In the genomic region with DNA sequence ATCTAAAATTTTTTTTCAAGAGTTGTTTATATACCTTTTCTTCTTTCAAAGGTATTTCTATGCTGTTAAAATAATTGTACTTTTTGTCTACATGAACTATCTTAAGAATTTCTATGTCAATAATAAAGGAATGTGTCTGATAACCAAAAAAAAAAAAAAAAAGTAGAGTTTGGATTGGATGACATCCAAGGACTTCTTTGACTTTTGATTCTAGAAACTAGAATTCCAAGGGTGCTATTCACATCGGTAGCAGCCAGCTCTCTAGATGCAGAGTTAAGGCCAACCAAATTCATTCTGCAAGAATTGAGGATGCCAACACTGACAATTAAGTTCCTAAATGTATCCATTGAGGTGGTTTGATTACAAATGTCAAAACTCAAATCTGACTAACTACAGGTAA, we compare ENCODE assay signal across 20 cellular contexts. TPM values are rescaled to one million over a fixed set of nuclear protein-coding genes. Genes with fewer than 3 reads are reported as not detected.
DNase-seq lines count a peak whose midpoint lies in the region; ATAC-seq lines count a peak whose summit lies in the region.
"Had no signal": no experiment of that assay in that cellular context is flagged by ENCODE, and none has a peak within 500 bp of the region (broad histone marks: within the 10 kb centered on the region; RNA-seq: fewer than 3 reads in every experiment).

No MANE protein-coding gene starts in this region.

- H3K9me3 ChIP-seq in mesenchymal stem cell (ENCODE audit: control insufficient read depth, low read length) = no peaks in the 10 kb centered on the region
- H3K9me3 ChIP-seq: prostate gland, thoracic aorta had no signal

- H2BK120ac ChIP-seq in mesenchymal stem cell (ENCODE audit: low read depth, low read length) = no peak overlapping the region

- H3K23ac ChIP-seq in mesenchymal stem cell (ENCODE audit: low read length in 2 of 2) = no peak overlapping the region

- H3K36me3 ChIP-seq in mesenchymal stem cell (ENCODE audit: control insufficient read depth in 1 of 2, insufficient read depth in 2 of 2, low read depth in 1 of 2, low read length in 2 of 2) = no peaks in the 10 kb centered on the region
- H3K36me3 ChIP-seq: prostate gland, thoracic aorta had no signal

- no peak overlapping the region for H3K18ac ChIP-seq in mesenchymal stem cell (ENCODE audit: low read depth in 1 of 2, low read length in 2 of 2)

- H3K27ac ChIP-seq in mesenchymal stem cell (ENCODE audit: low read length, poor library complexity, severe bottlenecking) = peak overlapping the region; percentile 44
- H3K27ac ChIP-seq: prostate gland, thoracic aorta had no signal

- H2BK15ac ChIP-seq in mesenchymal stem cell (ENCODE audit: low read depth, poor library complexity, severe bottlenecking) = no peak overlapping the region

- H2AK5ac ChIP-seq in mesenchymal stem cell (ENCODE audit: low read length, severe bottlenecking) = no peak overlapping the region

- H3K4me2 ChIP-seq in mesenchymal stem cell (ENCODE audit: low read length, poor library complexity, severe bottlenecking) = no peak overlapping the region

- H3K27me3 ChIP-seq in mesenchymal stem cell (ENCODE audit: control insufficient read depth in 1 of 2, insufficient read depth in 1 of 2, low read length in 2 of 2) = no peaks in the 10 kb centered on the region

- peak; percentile 47 for DNase-seq in AG08396 (ENCODE audit: low spot score)
- DNase-seq in M059J (ENCODE audit: low read depth) = peak; percentile 22
- DNase-seq in dedifferentiated amniotic fluid mesenchymal stem cell (ENCODE audit: extremely low spot score) = peak; percentile 28
- DNase-seq in mesenchymal stem cell = no peak
- DNase-seq in COLO829 (ENCODE audit: low spot score) = no peak
- DNase-seq in T-helper 9 cell = no peak
- no peak for DNase-seq in DMS79 treated with DMSO at 0.1 percent for 48 hours (lab: John Stamatoyannopoulos, UW)
- DNase-seq: activated CD4-positive, CD25-positive, alpha-beta regulatory T cell; CD8-positive, alpha-beta T cell; islet precursor cell; NCI-H1092 treated with DMSO at 0.1 percent for 48 hours; NCI-H2081 treated with DMSO at 0.1 percent for 48 hours; NCI-H526; nephron progenitor cell; stimulated activated CD4-positive, alpha-beta T cell treated with anti-CD3 and anti-CD28 coated beads, Interleukin-12 subunit alpha, Interleukin-12 subunit beta, amount 100 ng/mL, for 4 hours had no signal

- peaks cover 4% of the 10 kb centered on the region for H3K4me1 ChIP-seq in mesenchymal stem cell (ENCODE audit: control insufficient read depth, insufficient read depth, low read depth, low read length)
- H3K4me1 ChIP-seq: prostate gland had no signal

- no peak overlapping the region for H4K8ac ChIP-seq in mesenchymal stem cell (ENCODE audit: low read length)

- ATAC-seq in GM18861 (IDR thresholded peaks at IDR 0.05; ENCODE audit: unreplicated experiment) = no peak
- ATAC-seq: activated naive CD4-positive, alpha-beta T cell treated with anti-CD3 and anti-CD28 coated beads, Interleukin-2, amount 50 U/mL, for 72 hours; CD8-positive, alpha-beta T cell; HCT116 had no signal

- no peak overlapping the region for H2BK12ac ChIP-seq in mesenchymal stem cell (ENCODE audit: low read length in 2 of 2)

- no peak overlapping the region for H2AFZ ChIP-seq in mesenchymal stem cell (ENCODE audit: low read depth, low read length)

- no peak overlapping the region for H3K4me3 ChIP-seq in mesenchymal stem cell (ENCODE audit: insufficient read depth in 1 of 2, low read depth in 1 of 2, low read length in 2 of 2)
- H3K4me3 ChIP-seq: prostate gland, thoracic aorta had no signal

- H4K91ac ChIP-seq in mesenchymal stem cell (ENCODE audit: low read length) = no peak overlapping the region

- H3K9ac ChIP-seq in mesenchymal stem cell (ENCODE audit: low read length) = no peak overlapping the region

- H3K4ac ChIP-seq in mesenchymal stem cell (ENCODE audit: low read depth in 1 of 2, low read length in 2 of 2) = no peak overlapping the region

- H3K14ac ChIP-seq in mesenchymal stem cell (ENCODE audit: low read length in 2 of 2) = no peak overlapping the region

- H3K79me1 ChIP-seq in mesenchymal stem cell (replicated peaks; ENCODE audit: low read length, poor library complexity, severe bottlenecking) = no peaks in the 10 kb centered on the region

- no peak overlapping the region for H2BK5ac ChIP-seq in mesenchymal stem cell (ENCODE audit: low read depth, low read length, poor library complexity, severe bottlenecking)

- 75% methylated on average over 1 of the region's 1 CpG for WGBS in mesenchymal stem cell

RNA-seq across cellular contexts. Expression of a gene that starts 42.0 kb away (rescaled TPM):
- total RNA-seq in M059J (2014; rRNA removed; shearing (Covaris generic)) = 0.76 and 1.1 TPM in 2 replicates
- 0.26 TPM for polyA plus RNA-seq in mesenchymal stem cell (2013, experiment 1 of 2)
- polyA plus RNA-seq in mesenchymal stem cell (2013, experiment 2 of 2) = 0.18 TPM

Comparison
In these comparisons a context has a peak if more than half of its experiments do, and no peak if none do; other contexts are left out.
1. DNase-seq: peak in AG08396 (single experiment), M059J (single experiment) and dedifferentiated amniotic fluid mesenchymal stem cell (single experiment); none in mesenchymal stem cell (single experiment), COLO829 (single experiment), T-helper 9 cell (single experiment) and DMS79 treated with DMSO at 0.1 percent for 48 hours (single experiment).